In genomic region chr9:16058131-16058549, GRCh38 we compare ENCODE assay signal across 9 cellular contexts.
DNase-seq lines count a peak whose midpoint lies in the region; ATAC-seq and TF ChIP-seq lines count a peak whose summit lies in the region.
"Had no signal": no experiment of that assay in that cellular context is flagged by ENCODE, and none has a peak within 500 bp of the region (broad histone marks: within the 10 kb centered on the region; RNA-seq: fewer than 3 reads in every experiment).

No MANE protein-coding gene starts in this region.

- H3K4me1 ChIP-seq in left ventricle myocardium inferior (no peaks in the 10 kb centered on the region), A673 (ENCODE audit: insufficient read depth, low read length, poor library complexity, severe bottlenecking) (no peaks in the 10 kb centered on the region)

- TF ChIP-seq CTCF in GM10248 (IDR thresholded peaks at IDR 0.05; ENCODE audit: control extremely low read depth, extremely low read depth, low read depth, missing control alignments) (no peak), left ventricle myocardium inferior (IDR thresholded peaks at IDR 0.05; ENCODE audit: borderline replicate concordance) (no peak), A673 (conservative IDR thresholded peaks at IDR 0.05; ENCODE audit: low read depth, low read length) (no peak)

- BruUV-seq in A673 (replicated peaks; lab: Mats Ljungman, UMichigan), result no TSS peak

- peaks cover 5% of the 10 kb centered on the region for H3K27me3 ChIP-seq in left ventricle myocardium inferior (ENCODE audit: low read depth)
- no peaks in the 10 kb centered on the region for H3K27me3 ChIP-seq in A673 (replicated peaks; ENCODE audit: insufficient read depth, low read depth, low read length, poor library complexity)

- H3K27ac ChIP-seq in left ventricle myocardium inferior (replicated peaks) (no peak overlapping the region), A673 (ENCODE audit: low read depth, low read length, poor library complexity, severe bottlenecking) (no peak overlapping the region)

- peak; percentile 39 for ATAC-seq in HG02763 (IDR thresholded peaks at IDR 0.05; ENCODE audit: unreplicated experiment)
- peak; percentile 75 to 77 for ATAC-seq in activated T-cell treated with anti-CD3 and anti-CD28 coated beads, Interleukin-2, amount 50 U/mL, for 72 hours (replicated peaks in 1 of 2)
- ATAC-seq in GM21515 (IDR thresholded peaks at IDR 0.05; ENCODE audit: unreplicated experiment), result no peak
- ATAC-seq in GM19455 (IDR thresholded peaks at IDR 0.05; ENCODE audit: unreplicated experiment), result no peak

- H3K36me3 ChIP-seq in left ventricle myocardium inferior, result no peaks in the 10 kb centered on the region
- peaks cover 45% of the 10 kb centered on the region for H3K36me3 ChIP-seq in A673 (ENCODE audit: insufficient read depth, low read length, poor library complexity, severe bottlenecking)

- peak; percentile 26 for DNase-seq in GM10248 (ENCODE audit: extremely low spot score)
- DNase-seq in activated T-cell treated with anti-CD3 and anti-CD28 coated beads, Interleukin-2, amount 50 U/mL, for 72 hours, result peak; percentile 4 to 5
- peak; percentile 32 for DNase-seq in myocyte (ENCODE audit: low read depth)
- DNase-seq in left ventricle myocardium inferior, result no peak
- DNase-seq in A673 (ENCODE audit: low spot score), result no peak
- DNase-seq: Right ventricle myocardium superior had no signal

- CTCF ChIA-PET in GM10248 (lab: Yijun Ruan, JAX), result interaction anchor here (0.8 to 1.1 kb wide), 2 partner anchors 16 to 35 kb away, joined by 3 read pairs; no protein-coding TSS in a partner anchor
- CTCF ChIA-PET in A673 (lab: Charles Lee), result no interaction called here

- peak overlapping the region; percentile 25 to 65 for H3K4me3 Mint-ChIP-seq in activated T-cell treated with anti-CD3 and anti-CD28 coated beads, Interleukin-2, amount 50 U/mL, for 72 hours

- H3K9me3 ChIP-seq in left ventricle myocardium inferior (replicated peaks), result no peaks in the 10 kb centered on the region
- H3K9me3 ChIP-seq in A673 (ENCODE audit: low read depth, low read length, poor library complexity, severe bottlenecking), result no peaks in the 10 kb centered on the region

- H3K27ac Mint-ChIP-seq in activated T-cell treated with anti-CD3 and anti-CD28 coated beads, Interleukin-2, amount 50 U/mL, for 72 hours, result no peak overlapping the region

- intact Hi-C loops in left ventricle myocardium inferior (cut with micrococcal nuclease), result no loop called here
- intact Hi-C loops in A673 (cut with micrococcal nuclease; ENCODE audit: unreplicated experiment), result no loop called here

- H3K9me3 Mint-ChIP-seq in activated T-cell treated with anti-CD3 and anti-CD28 coated beads, Interleukin-2, amount 50 U/mL, for 72 hours, result peaks cover 0 to 3% of the 10 kb centered on the region in 2 donors

- POLR2A ChIA-PET in GM10248 (lab: Yijun Ruan, JAX), result no interaction called here
- POLR2A ChIA-PET in A673 (lab: Charles Lee; ENCODE audit: low non-redundant PET), result no interaction called here

- H3K4me3 ChIP-seq in left ventricle myocardium inferior (no peak overlapping the region), A673 (ENCODE audit: low read depth, low read length, poor library complexity, severe bottlenecking) (no peak overlapping the region)

- H3K36me3 Mint-ChIP-seq in activated T-cell treated with anti-CD3 and anti-CD28 coated beads, Interleukin-2, amount 50 U/mL, for 72 hours (ENCODE audit: insufficient read depth in 2 of 2), result no peaks in the 10 kb centered on the region

- H3K4me1 Mint-ChIP-seq in activated T-cell treated with anti-CD3 and anti-CD28 coated beads, Interleukin-2, amount 50 U/mL, for 72 hours (ENCODE audit: low read depth), result peaks cover 32% of the 10 kb centered on the region

- no peaks in the 10 kb centered on the region for H3K27me3 Mint-ChIP-seq in activated T-cell treated with anti-CD3 and anti-CD28 coated beads, Interleukin-2, amount 50 U/mL, for 72 hours (ENCODE audit: low read depth)

Comparison
In these comparisons a context has a peak if more than half of its experiments do, and no peak if none do; other contexts are left out.
1. DNase-seq: peak in GM10248 (single experiment), activated T-cell treated with anti-CD3 and anti-CD28 coated beads, Interleukin-2, amount 50 U/mL, for 72 hours (2 of 2) and myocyte (single experiment); none in left ventricle myocardium inferior (single experiment) and A673 (single experiment).
2. ATAC-seq: peak in HG02763 (single experiment) and activated T-cell treated with anti-CD3 and anti-CD28 coated beads, Interleukin-2, amount 50 U/mL, for 72 hours (2 of 2); none in GM21515 (single experiment) and GM19455 (single experiment).